11 cellular contexts compared by ENCODE assay signal in the genomic region with DNA sequence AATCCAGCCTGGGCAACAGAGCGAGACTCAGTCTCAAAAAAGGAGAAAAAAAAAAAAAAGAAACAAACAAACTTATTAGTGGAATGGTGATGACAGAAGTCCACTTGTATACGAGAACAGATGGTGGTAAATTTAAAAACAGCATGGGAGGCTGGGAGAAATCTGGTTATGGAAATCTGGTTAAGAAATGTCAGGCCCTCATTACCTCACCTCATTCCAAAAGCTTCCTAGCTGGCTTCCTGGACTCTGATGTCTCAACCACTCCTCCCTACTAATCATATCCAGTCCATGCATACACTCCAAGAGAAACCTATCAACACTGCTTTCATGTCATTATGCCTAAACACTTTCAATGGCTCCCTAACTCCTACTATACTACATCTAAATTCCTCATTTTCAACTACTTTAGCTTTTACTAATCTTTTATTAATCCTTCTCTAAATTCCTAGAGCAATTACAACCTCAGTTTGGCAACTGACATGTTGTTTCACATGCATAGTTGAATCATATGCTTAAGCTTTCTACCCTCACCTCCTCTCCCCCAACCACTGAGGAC. TPM values are rescaled to one million over a fixed set of nuclear protein-coding genes. Genes with fewer than 3 reads are reported as not detected.
DNase-seq lines count a peak whose midpoint lies in the region; ATAC-seq, FAIRE-seq and TF ChIP-seq lines count a peak whose summit lies in the region.
"Had no signal": no experiment of that assay in that cellular context is flagged by ENCODE, and none has a peak within 500 bp of the region (broad histone marks: within the 10 kb centered on the region; RNA-seq: fewer than 3 reads in every experiment).

No MANE protein-coding gene starts in this region.

- ATAC-seq in HG03139 (IDR thresholded peaks at IDR 0.05; ENCODE audit: unreplicated experiment): no peak

- TF ChIP-seq POLR2A in breast epithelium (IDR thresholded peaks at IDR 0.05): no peak

- H3K9me3 ChIP-seq in HEK293 (ENCODE audit: control insufficient read depth, insufficient read depth, low read depth, low read length) (no peaks in the 10 kb centered on the region), breast epithelium (no peaks in the 10 kb centered on the region), keratinocyte (ENCODE audit: control insufficient read depth, low read depth, low read length) (no peaks in the 10 kb centered on the region)
- no peaks in the 10 kb centered on the region for H3K9me3 ChIP-seq in CD8-positive, alpha-beta memory T cell (ENCODE audit: low read length)
- H3K9me3 ChIP-seq: pancreas, transverse colon had no signal

- POLR2A ChIA-PET in HEK293 (lab: Yijun Ruan, JAX): no interaction called here
- POLR2A ChIA-PET in CD8-positive, alpha-beta memory T cell (lab: Charles Lee): interaction anchor here (0.7 kb wide), 1 partner anchor 18 kb away, joined by 5 read pairs; no protein-coding TSS in a partner anchor

- peaks cover 3 to 10% (median 6%) of the 10 kb centered on the region in 3 donors for H3K36me3 Mint-ChIP-seq in CD8-positive, alpha-beta memory T cell

- H3K9me3 Mint-ChIP-seq in CD8-positive, alpha-beta memory T cell: no peaks in the 10 kb centered on the region
- H3K9me3 Mint-ChIP-seq: activated naive CD8-positive, alpha-beta T cell treated with anti-CD3 and anti-CD28 coated beads, Interleukin-2, amount 10 ng/mL, durations not matched to agents 7 days and 5 days had no signal

- no peak overlapping the region for H3K4me2 ChIP-seq in keratinocyte (ENCODE audit: control insufficient read depth, extremely low read depth, insufficient read depth, low read depth, low read length)

- H3K4me3 ChIP-seq in HEK293 (ENCODE audit: low read depth, low read length) (no peak overlapping the region), breast epithelium (no peak overlapping the region), keratinocyte (ENCODE audit: control insufficient read depth in 2 of 3, extremely low read depth in 1 of 3, insufficient read depth in 2 of 3, low read depth in 1 of 3, low read length in 3 of 3) (no peak overlapping the region)
- no peak overlapping the region for H3K4me3 ChIP-seq in CD8-positive, alpha-beta memory T cell (ENCODE audit: low read length)
- H3K4me3 ChIP-seq: pancreas, transverse colon had no signal

- FAIRE-seq in keratinocyte (lab: Jason Lieb, UNC) (peak; percentile 59), urothelium cell line (lab: Jason Lieb, UNC) (no peak), frontal cortex (lab: Jason Lieb, UNC) (no peak)
- FAIRE-seq: pancreas had no signal

- H3K27me3 ChIP-seq in breast epithelium: no peaks in the 10 kb centered on the region
- H3K27me3 ChIP-seq in keratinocyte (ENCODE audit: control insufficient read depth, extremely low read depth, insufficient read depth, low read length): no peaks in the 10 kb centered on the region
- no peaks in the 10 kb centered on the region for H3K27me3 ChIP-seq in CD8-positive, alpha-beta memory T cell (ENCODE audit: insufficient read depth, low read length, poor library complexity, severe bottlenecking)
- H3K27me3 ChIP-seq: pancreas, transverse colon had no signal

- H3K27ac Mint-ChIP-seq in CD8-positive, alpha-beta memory T cell: peak overlapping the region in 2 of 8 donors; percentile 43 to 58
- H3K27ac Mint-ChIP-seq: activated naive CD8-positive, alpha-beta T cell treated with anti-CD3 and anti-CD28 coated beads, Interleukin-2, amount 10 ng/mL, durations not matched to agents 7 days and 5 days had no signal

- dilution Hi-C loops in keratinocyte (cut with MboI; ENCODE audit: extremely low pct_ligation_motif_present, low sequenced_read_pairs): no loop called here

- H2AFZ ChIP-seq in keratinocyte (ENCODE audit: control insufficient read depth, low read length): no peak overlapping the region

- H3K27ac ChIP-seq in HEK293 (ENCODE audit: extremely low read depth, low read depth, low read length): no peak overlapping the region
- peak overlapping the region; percentile 5 to 74 for H3K27ac ChIP-seq in breast epithelium
- H3K27ac ChIP-seq in keratinocyte (ENCODE audit: control insufficient read depth, insufficient read depth, low read length): peak overlapping the region; percentile 33
- no peak overlapping the region for H3K27ac ChIP-seq in CD8-positive, alpha-beta memory T cell (ENCODE audit: low read depth, low read length)
- H3K27ac ChIP-seq: pancreas, transverse colon had no signal

- peaks cover 54 to 79% (median 76%) of the 10 kb centered on the region in 3 donors for H3K4me1 Mint-ChIP-seq in CD8-positive, alpha-beta memory T cell

- CTCF ChIA-PET in HEK293 (lab: Yijun Ruan, JAX): interaction anchor here (1.1 to 1.8 kb wide), 2 partner anchors 16 to 109 kb away, joined by 3 to 7 read pairs; no protein-coding TSS in a partner anchor
- CTCF ChIA-PET in CD8-positive, alpha-beta memory T cell (lab: Charles Lee): no interaction called here

- no peaks in the 10 kb centered on the region for H3K9me1 ChIP-seq in keratinocyte (ENCODE audit: control insufficient read depth, extremely low read depth, insufficient read depth, low read length)

- no peak overlapping the region for H3K9ac ChIP-seq in keratinocyte (ENCODE audit: control insufficient read depth, extremely low read depth, insufficient read depth, low read length)

- peak overlapping the region in 1 of 7 donors; percentile 1 for H3K4me3 Mint-ChIP-seq in CD8-positive, alpha-beta memory T cell
- H3K4me3 Mint-ChIP-seq: activated naive CD8-positive, alpha-beta T cell treated with anti-CD3 and anti-CD28 coated beads, Interleukin-2, amount 10 ng/mL, durations not matched to agents 7 days and 5 days had no signal

- H3K4me1 ChIP-seq in HEK293 (ENCODE audit: control insufficient read depth, insufficient read depth, low read length) (no peaks in the 10 kb centered on the region), breast epithelium (peaks cover 0 to 6% of the 10 kb centered on the region in 2 donors), keratinocyte (ENCODE audit: control insufficient read depth, extremely low read depth, insufficient read depth, low read length) (peaks cover 16% of the 10 kb centered on the region)
- H3K4me1 ChIP-seq in CD8-positive, alpha-beta memory T cell (ENCODE audit: insufficient read depth, low read length): peaks cover 27% of the 10 kb centered on the region

- H3K27me3 Mint-ChIP-seq in CD8-positive, alpha-beta memory T cell: no peaks in the 10 kb centered on the region
- H3K27me3 Mint-ChIP-seq: activated naive CD8-positive, alpha-beta T cell treated with anti-CD3 and anti-CD28 coated beads, Interleukin-2, amount 10 ng/mL, durations not matched to agents 7 days and 5 days had no signal

- intact Hi-C loops in breast epithelium (cut with DNase I; ENCODE audit: low total_unique reads): no loop called here

- peaks cover 6% of the 10 kb centered on the region for H4K20me1 ChIP-seq in keratinocyte (ENCODE audit: control insufficient read depth, extremely low read depth, insufficient read depth, low read length)

- DNase-seq in AG08396 (ENCODE audit: low spot score): peak; percentile 38
- no peak for DNase-seq in breast epithelium (ENCODE audit: low spot score in 2 of 2)
- DNase-seq in keratinocyte (ENCODE audit: low read depth, low spot score): no peak
- DNase-seq in urothelium cell line (ENCODE audit: low spot score): no peak
- no peak for DNase-seq in CD8-positive, alpha-beta memory T cell
- no peak for DNase-seq in frontal cortex (ENCODE audit: low spot score in 2 of 2)
- DNase-seq: activated naive CD8-positive, alpha-beta T cell treated with anti-CD3 and anti-CD28 coated beads, Interleukin-2, amount 10 ng/mL, durations not matched to agents 7 days and 5 days; pancreas; transverse colon had no signal

- TF ChIP-seq CTCF in HEK293 (tag by site-specific recombination; IDR thresholded peaks at IDR 0.05): no peak
- no peak for TF ChIP-seq CTCF in breast epithelium (IDR thresholded peaks at IDR 0.05)
- TF ChIP-seq CTCF in keratinocyte (optimal IDR thresholded peaks at IDR 0.05 in 1 of 3, IDR thresholded peaks at IDR 0.05 in 1 of 3, conservative IDR thresholded peaks at IDR 0.05 in 1 of 3; ENCODE audit: extremely low read depth in 1 of 3, insufficient read depth in 2 of 3, low read length in 3 of 3): no peak

- peaks cover 0 to 3% of the 10 kb centered on the region in 2 experiments; a peak in 2 of 3 replicates for H3K36me3 ChIP-seq in HEK293 (ENCODE audit: control insufficient read depth in 2 of 2, insufficient read depth in 1 of 2, low read length in 2 of 2)
- no peaks in the 10 kb centered on the region for H3K36me3 ChIP-seq in breast epithelium
- peaks cover 0 to 4% of the 10 kb centered on the region in 2 experiments for H3K36me3 ChIP-seq in keratinocyte (ENCODE audit: control insufficient read depth in 2 of 2, extremely low read depth in 1 of 2, insufficient read depth in 2 of 2, low read length in 2 of 2)
- H3K36me3 ChIP-seq in CD8-positive, alpha-beta memory T cell (ENCODE audit: insufficient read depth, low read length): peaks cover 4% of the 10 kb centered on the region
- H3K36me3 ChIP-seq: pancreas, transverse colon had no signal

- H3K79me2 ChIP-seq in keratinocyte (ENCODE audit: control insufficient read depth, insufficient read depth, low read length): peaks cover 51% of the 10 kb centered on the region

TF ChIP-seq in HEK293, 187 proteins besides CTCF, POLR2A, EP300 and RAD21:
- TF ChIP-seq PRDM1 (tag by site-specific recombination; IDR thresholded peaks at IDR 0.05) (peak; percentile 26; the same call in 1 of the 2 replicates), OSR2 (tag by site-specific recombination; IDR thresholded peaks at IDR 0.05) (no peak)

RNA-seq across cellular contexts. Expression of gene FOXJ3, which starts 52.9 kb away (rescaled TPM):
- total RNA-seq in breast epithelium (10 to 100 TPM; 52.6 to 82.7 (median 57.7) TPM), frontal cortex (90.5 TPM)
- polyA plus RNA-seq in keratinocyte: 26.7 to 40.2 TPM (median 30.2 TPM) in 3 replicates
- polyA plus RNA-seq in keratinocyte (2011; ENCODE audit: low read depth): 17.4 TPM
- 14.9 and 25.9 TPM in 2 replicates for polyA plus RNA-seq in keratinocyte (2011; cell fraction: cytosol; rRNA removed)
- polyA plus RNA-seq in keratinocyte (2011; cell fraction: nucleus; rRNA removed): 56.6 and 57.9 TPM in 2 replicates
- 17.6 and 20.7 TPM in 2 replicates for polyA plus RNA-seq in keratinocyte (2012; ENCODE audit: low replicate concordance)
- polyA minus RNA-seq in keratinocyte: 29.2 to 60.9 TPM (median 55.4 TPM) in 3 replicates
- polyA minus RNA-seq in keratinocyte (2011; cell fraction: cytosol; rRNA and poly(A)+ RNA removed): 20.7 TPM
- 19.0 and 66.6 TPM in 2 replicates for polyA minus RNA-seq in keratinocyte (2011; cell fraction: nucleus; rRNA and poly(A)+ RNA removed)
- total RNA-seq in CD8-positive, alpha-beta memory T cell: 10 to 100 TPM; 48.0 to 48.3 TPM
- 35.7 TPM for polyA plus RNA-seq in CD8-positive, alpha-beta memory T cell

Comparison
In these comparisons a context has a peak if more than half of its experiments do, and no peak if none do; other contexts are left out.
1. H3K27ac ChIP-seq: peak in breast epithelium (2 of 2) and keratinocyte (single experiment); none in HEK293 (single experiment) and CD8-positive, alpha-beta memory T cell (single experiment).